Comparison of ENCODE assay signal across 2 cellular contexts in genomic region chr4:176321589-176321988, GRCh38.
TF ChIP-seq lines count a peak whose summit lies in the region.

No MANE protein-coding gene starts in this region.

TF ChIP-seq in SK-N-SH, 30 proteins besides CTCF, POLR2A, EP300 and RAD21 (continued from another document):
- TF ChIP-seq USF1 (IDR thresholded peaks at IDR 0.05; ENCODE audit: borderline replicate concordance, low read depth) = no peak
- TF ChIP-seq MEF2A (IDR thresholded peaks at IDR 0.05; ENCODE audit: borderline replicate concordance, low read depth) = no peak
- TF ChIP-seq NFIC (IDR thresholded peaks at IDR 0.05; ENCODE audit: borderline replicate concordance) = no peak
- no peak for TF ChIP-seq FOXJ3 (CRISPR knock-in tag; IDR thresholded peaks at IDR 0.05)
- TF ChIP-seq EZH2phosphoT487 (IDR thresholded peaks at IDR 0.05; ENCODE audit: borderline replicate concordance, low read depth) = no peak
- no peak for TF ChIP-seq TCF12 (IDR thresholded peaks at IDR 0.05)
- TF ChIP-seq SMC3 (IDR thresholded peaks at IDR 0.05; ENCODE audit: low read depth, low read length) = no peak
- no peak for TF ChIP-seq MAX (IDR thresholded peaks at IDR 0.05; ENCODE audit: low read depth)
- no peak for TF ChIP-seq TEAD4 (IDR thresholded peaks at IDR 0.05; ENCODE audit: borderline replicate concordance, insufficient read depth)
- no peak for TF ChIP-seq NRF1 (IDR thresholded peaks at IDR 0.05; ENCODE audit: low read depth, low read length)
TF ChIP-seq in SK-N-SH: peak in this region for 0.

TF ChIP-seq in SK-N-SH treated with all-trans-retinoic acid at 6 μM for 48 hours, 23 proteins besides CTCF, POLR2A, EP300 and RAD21 (continued from another document):
- no peak for TF ChIP-seq TSHZ2 (CRISPR knock-in tag; IDR thresholded peaks at IDR 0.05)
- TF ChIP-seq CREB5 (CRISPR knock-in tag; IDR thresholded peaks at IDR 0.05; ENCODE audit: low read depth) = no peak
- TF ChIP-seq TCF4 (CRISPR knock-in tag; IDR thresholded peaks at IDR 0.05; ENCODE audit: borderline replicate concordance) = no peak
